ENCODE assay signal across 8 cellular contexts in the genomic region with DNA sequence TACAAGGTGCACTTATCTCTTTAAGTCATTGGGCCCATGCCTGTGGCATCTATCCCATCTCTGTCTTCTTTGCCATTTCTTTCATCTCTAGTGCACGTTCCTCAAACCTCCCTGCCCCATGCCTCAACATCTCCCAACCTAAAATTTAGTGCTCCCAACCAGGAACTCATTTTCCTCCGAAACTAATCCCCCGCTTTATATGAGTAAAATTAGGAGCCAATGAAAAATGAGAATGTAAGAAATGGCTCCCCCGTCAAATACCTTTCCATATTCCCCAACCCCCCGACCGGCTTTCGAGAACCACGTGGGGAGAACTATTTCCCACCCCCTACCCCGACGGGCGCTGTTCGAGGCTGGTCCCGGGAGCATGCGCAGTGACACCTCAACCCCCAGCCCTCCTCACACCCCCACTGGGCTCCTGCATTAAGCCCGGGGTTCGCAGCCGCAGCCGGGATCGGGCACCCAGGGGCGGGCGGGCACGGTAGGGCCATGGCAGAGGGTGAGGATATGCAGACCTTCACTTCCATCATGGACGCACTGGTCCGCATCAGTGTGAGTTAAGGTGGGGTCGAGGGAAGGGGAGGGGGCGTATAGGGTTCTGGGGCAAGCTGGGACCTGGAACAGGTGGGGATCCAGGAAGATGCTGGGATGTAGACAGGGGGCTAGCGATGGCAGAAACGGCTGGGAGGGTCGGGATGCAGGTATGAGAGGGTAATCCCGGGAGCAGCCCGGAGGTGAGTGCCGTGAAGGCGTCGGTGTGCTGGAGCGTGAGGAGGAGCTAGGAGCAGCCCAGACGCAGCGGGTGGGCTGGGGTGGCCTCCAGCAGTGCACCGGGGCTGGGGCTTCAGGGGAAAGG.
A peak's percentile ranks its signal among the peaks of the same experiment; 100 is the strongest.
DNase-seq lines count a peak whose midpoint lies in the region; ATAC-seq lines count a peak whose summit lies in the region.

A gene with protein sequence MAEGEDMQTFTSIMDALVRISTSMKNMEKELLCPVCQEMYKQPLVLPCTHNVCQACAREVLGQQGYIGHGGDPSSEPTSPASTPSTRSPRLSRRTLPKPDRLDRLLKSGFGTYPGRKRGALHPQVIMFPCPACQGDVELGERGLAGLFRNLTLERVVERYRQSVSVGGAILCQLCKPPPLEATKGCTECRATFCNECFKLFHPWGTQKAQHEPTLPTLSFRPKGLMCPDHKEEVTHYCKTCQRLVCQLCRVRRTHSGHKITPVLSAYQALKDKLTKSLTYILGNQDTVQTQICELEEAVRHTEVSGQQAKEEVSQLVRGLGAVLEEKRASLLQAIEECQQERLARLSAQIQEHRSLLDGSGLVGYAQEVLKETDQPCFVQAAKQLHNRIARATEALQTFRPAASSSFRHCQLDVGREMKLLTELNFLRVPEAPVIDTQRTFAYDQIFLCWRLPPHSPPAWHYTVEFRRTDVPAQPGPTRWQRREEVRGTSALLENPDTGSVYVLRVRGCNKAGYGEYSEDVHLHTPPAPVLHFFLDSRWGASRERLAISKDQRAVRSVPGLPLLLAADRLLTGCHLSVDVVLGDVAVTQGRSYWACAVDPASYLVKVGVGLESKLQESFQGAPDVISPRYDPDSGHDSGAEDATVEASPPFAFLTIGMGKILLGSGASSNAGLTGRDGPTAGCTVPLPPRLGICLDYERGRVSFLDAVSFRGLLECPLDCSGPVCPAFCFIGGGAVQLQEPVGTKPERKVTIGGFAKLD (plus strand): TSS at position 372 of the 856 bp plus-strand sequence. CDS start 118 bp downstream, at position 490.

- ATAC-seq in GM21447 (IDR thresholded peaks at IDR 0.05; ENCODE audit: unreplicated experiment) (peak; percentile 8), HG02571 (IDR thresholded peaks at IDR 0.05; ENCODE audit: unreplicated experiment) (no peak)
- peak; percentile 27 to 44 for ATAC-seq in stimulated activated naive B cell treated with anti-CD40 and anti-IgM and Interleukin-4, amounts not matched to agents 10 μg/mL and 1 μg/mL and 100 μg/mL, for 72 hours (replicated peaks)

- H3K4me3 Mint-ChIP-seq in stimulated activated naive B cell treated with anti-CD40 and anti-IgM and Interleukin-4, amounts not matched to agents 10 μg/mL and 1 μg/mL and 100 μg/mL, for 72 hours = peak within 1 kb of the TSS; percentile 93 to 99

- DNase-seq in 8988T (peak; percentile 69), NCI-H345 (lab: John Stamatoyannopoulos, UW) (peak; percentile 94), middle frontal gyrus (ENCODE audit: extremely low spot score, low spot score) (peak; percentile 10)
- peak; percentile 69 for DNase-seq in activated CD8-positive, alpha-beta memory T cell treated with anti-CD3 and anti-CD28 coated beads, Interleukin-2, amount 50 U/mL, for 4 hours
- peak; percentile 49 for DNase-seq in stimulated activated naive B cell treated with anti-CD40 and anti-IgM and Interleukin-4, amounts not matched to agents 10 μg/mL and 1 μg/mL and 100 μg/mL, for 72 hours

- peak within 1 kb of the TSS; percentile 37 for H3K4me3 ChIP-seq in endocrine pancreas (ENCODE audit: control insufficient read depth, insufficient read depth, low read length)

- H3K9me3 Mint-ChIP-seq in stimulated activated naive B cell treated with anti-CD40 and anti-IgM and Interleukin-4, amounts not matched to agents 10 μg/mL and 1 μg/mL and 100 μg/mL, for 72 hours = no peaks in the 10 kb centered on the region

- H3K9me3 ChIP-seq in endocrine pancreas (ENCODE audit: control insufficient read depth, low read length) = no peaks in the 10 kb centered on the region

- H3K36me3 ChIP-seq in endocrine pancreas (ENCODE audit: control insufficient read depth, insufficient read depth, low read length) = no peaks in the 10 kb centered on the region

- peaks cover 35 to 54% of the 10 kb centered on the region in 2 donors for H3K4me1 Mint-ChIP-seq in stimulated activated naive B cell treated with anti-CD40 and anti-IgM and Interleukin-4, amounts not matched to agents 10 μg/mL and 1 μg/mL and 100 μg/mL, for 72 hours

- peaks cover 20 to 26% of the 10 kb centered on the region in 2 donors for H3K36me3 Mint-ChIP-seq in stimulated activated naive B cell treated with anti-CD40 and anti-IgM and Interleukin-4, amounts not matched to agents 10 μg/mL and 1 μg/mL and 100 μg/mL, for 72 hours

- peak within 1 kb of the TSS; percentile 91 for H3K9ac ChIP-seq in endocrine pancreas (ENCODE audit: control insufficient read depth, insufficient read depth, low read length)

- H3K4me1 ChIP-seq in endocrine pancreas (ENCODE audit: control insufficient read depth, insufficient read depth, low read length) = peaks cover 5% of the 10 kb centered on the region

- peak within 1 kb of the TSS; percentile 98 for H3K27ac Mint-ChIP-seq in stimulated activated naive B cell treated with anti-CD40 and anti-IgM and Interleukin-4, amounts not matched to agents 10 μg/mL and 1 μg/mL and 100 μg/mL, for 72 hours

- no peaks in the 10 kb centered on the region for H3K27me3 ChIP-seq in endocrine pancreas (ENCODE audit: control insufficient read depth, insufficient read depth, low read length)

- H3K27me3 Mint-ChIP-seq in stimulated activated naive B cell treated with anti-CD40 and anti-IgM and Interleukin-4, amounts not matched to agents 10 μg/mL and 1 μg/mL and 100 μg/mL, for 72 hours = peaks cover 0 to 5% of the 10 kb centered on the region in 2 donors

Comparison
In these comparisons a context has a peak if more than half of its experiments do, and no peak if none do; other contexts are left out.
1. DNase-seq: peak in every context shown above with its lines; median percentile 94 in NCI-H345; 69 in 8988T; 69 in activated CD8-positive, alpha-beta memory T cell treated with anti-CD3 and anti-CD28 coated beads, Interleukin-2, amount 50 U/mL, for 4 hours; 49 in stimulated activated naive B cell treated with anti-CD40 and anti-IgM and Interleukin-4, amounts not matched to agents 10 μg/mL and 1 μg/mL and 100 μg/mL, for 72 hours; 10 in middle frontal gyrus.